ENCODE assay signal across 26 cellular contexts in the genomic region with DNA sequence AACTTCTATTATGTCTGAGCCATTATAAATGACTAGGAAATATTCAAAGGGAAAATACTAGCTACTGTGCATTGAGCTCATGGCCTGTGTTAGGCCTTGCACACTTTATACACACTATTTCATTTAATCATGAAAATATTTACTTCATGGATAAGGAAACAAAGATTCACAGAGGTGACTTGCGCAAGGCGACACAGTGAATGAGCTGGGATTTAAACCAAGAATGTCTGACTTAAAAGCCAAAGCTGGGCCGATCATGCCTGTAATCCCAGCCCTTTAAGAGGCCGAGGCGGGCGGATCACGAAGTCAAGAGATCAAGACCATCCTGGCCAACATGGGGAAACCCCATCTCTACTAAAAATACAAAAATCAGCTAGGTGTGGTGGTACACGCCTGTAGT.
"Had no signal": no experiment of that assay in that cellular context is flagged by ENCODE, and none has a peak within 500 bp of the region (broad histone marks: within the 10 kb centered on the region; RNA-seq: fewer than 3 reads in every experiment).

No MANE protein-coding gene starts in this region.

- H3K4me1 Mint-ChIP-seq: activated B cell treated with CpG ODN at 0.5 μM for 24 hours; naive thymus-derived CD4-positive, alpha-beta T cell had no signal

- H3K27ac ChIP-seq: esophagus squamous epithelium, heart left ventricle, left lung, neutrophil, pancreas had no signal

- ATAC-seq: gastroesophageal sphincter; heart left ventricle; left lung; mucosa of descending colon; naive thymus-derived CD4-positive, alpha-beta T cell; pancreas had no signal

- H3K27ac Mint-ChIP-seq: activated B cell treated with CpG ODN at 0.5 μM for 24 hours; dendritic cell treated with granulocyte-macrophage colony-stimulating factor and Interleukin-4, amounts not matched to agents 40 ng/mL and 50 ng/mL, for 4 days; naive thymus-derived CD4-positive, alpha-beta T cell had no signal

- H3K9me3 Mint-ChIP-seq: activated B cell treated with CpG ODN at 0.5 μM for 24 hours; dendritic cell treated with granulocyte-macrophage colony-stimulating factor and Interleukin-4, amounts not matched to agents 40 ng/mL and 50 ng/mL, for 4 days; naive thymus-derived CD4-positive, alpha-beta T cell had no signal

- H3K4me1 ChIP-seq: left lung had no signal

- H3K9me3 ChIP-seq: esophagus squamous epithelium, gastroesophageal sphincter, heart left ventricle, left lung, mucosa of descending colon, neutrophil, pancreas, tibial artery had no signal

- H3K27me3 ChIP-seq: esophagus squamous epithelium, gastroesophageal sphincter, heart left ventricle, pancreas, tibial artery had no signal

- DNase-seq: activated B cell treated with CpG ODN at 0.5 μM for 24 hours; activated CD4-positive, alpha-beta T cell treated with anti-CD3 and anti-CD28 coated beads for 4 hours; activated CD8-positive, alpha-beta memory T cell treated with anti-CD3 and anti-CD28 coated beads, Interleukin-2, amount 50 U/mL, for 4 hours; activated effector memory CD4-positive, alpha-beta T cell treated with anti-CD3 and anti-CD28 coated beads, Interleukin-2, amount 50 U/mL, for 16 hours; activated naive CD4-positive, alpha-beta T cell treated with anti-CD3 and anti-CD28 coated beads, Interleukin-2, amount 50 U/mL, for 16 hours; activated T-cell treated with anti-CD3 and anti-CD28 coated beads, Interleukin-2, amount 50 U/mL, for 48 hours; cerebellar nuclear complex; effector memory CD4-positive, alpha-beta T cell; esophagus squamous epithelium; heart left ventricle; left lung; mucosa of descending colon; naive thymus-derived CD4-positive, alpha-beta T cell; pancreas; stimulated activated CD4-positive, alpha-beta T cell treated with anti-CD3 and anti-CD28 coated beads, Interleukin-12 subunit alpha, Interleukin-12 subunit beta, amount 100 ng/mL, for 4 hours; stimulated activated CD4-positive, alpha-beta T cell treated with anti-CD3 and anti-CD28 coated beads, Interleukin-1b, Interleukin-23, amount 100 ng/mL, for 48 hours; stimulated activated CD8-positive, alpha-beta memory T cell treated with anti-CD3 and anti-CD28 coated beads, Interleukin-4, amount 100 ng/mL, for 48 hours; stimulated activated naive CD4-positive, alpha-beta T cell treated with Interleukin-2 at 50 U/mL for 16 hours; T-helper 1 cell; T-helper 9 cell; tibial artery had no signal

- H3K4me3 Mint-ChIP-seq: activated B cell treated with CpG ODN at 0.5 μM for 24 hours; dendritic cell treated with granulocyte-macrophage colony-stimulating factor and Interleukin-4, amounts not matched to agents 40 ng/mL and 50 ng/mL, for 4 days; naive thymus-derived CD4-positive, alpha-beta T cell had no signal

- FAIRE-seq: bronchial epithelial cell, endothelial cell of umbilical vein, pancreas had no signal

- H3K36me3 ChIP-seq: esophagus squamous epithelium, gastroesophageal sphincter, heart left ventricle, left lung, neutrophil, pancreas, tibial artery had no signal

- H3K4me3 ChIP-seq: esophagus squamous epithelium, gastroesophageal sphincter, heart left ventricle, left lung, mucosa of descending colon, pancreas, tibial artery had no signal
